Comparison of ENCODE assay signal across 17 cellular contexts in genomic region chr4:43992552-43992951, GRCh38.
"Had no signal": no experiment of that assay in that cellular context is flagged by ENCODE, and none has a peak within 500 bp of the region (broad histone marks: within the 10 kb centered on the region; RNA-seq: fewer than 3 reads in every experiment).

No MANE protein-coding gene starts in this region.

- H3K27me3 ChIP-seq: neutrophil, right atrium auricular region, sigmoid colon, testis, tibial nerve, upper lobe of right lung, vagina had no signal

- H3K36me3 ChIP-seq: neutrophil, right atrium auricular region, sigmoid colon, tibial nerve, upper lobe of right lung, vagina had no signal

- H3K4me1 Mint-ChIP-seq: naive thymus-derived CD4-positive, alpha-beta T cell; nephron progenitor cell; stimulated activated naive B cell treated with anti-CD40 and anti-IgM and Interleukin-4, amounts not matched to agents 10 μg/mL and 1 μg/mL and 100 μg/mL, for 72 hours; stimulated activated naive CD8-positive, alpha-beta T cell treated with anti-CD3 and anti-CD28 coated beads, Interleukin-15, amount 100 ng/mL, for 72 hours had no signal

- H3K9me3 Mint-ChIP-seq: nephron progenitor cell; stimulated activated naive B cell treated with anti-CD40 and anti-IgM and Interleukin-4, amounts not matched to agents 10 μg/mL and 1 μg/mL and 100 μg/mL, for 72 hours; stimulated activated naive CD8-positive, alpha-beta T cell treated with anti-CD3 and anti-CD28 coated beads, Interleukin-15, amount 100 ng/mL, for 72 hours had no signal

- H3K4me1 ChIP-seq: right atrium auricular region, testis, tibial nerve, upper lobe of right lung, vagina had no signal

- H3K4me3 Mint-ChIP-seq: naive thymus-derived CD4-positive, alpha-beta T cell; nephron progenitor cell; stimulated activated naive B cell treated with anti-CD40 and anti-IgM and Interleukin-4, amounts not matched to agents 10 μg/mL and 1 μg/mL and 100 μg/mL, for 72 hours; stimulated activated naive CD8-positive, alpha-beta T cell treated with anti-CD3 and anti-CD28 coated beads, Interleukin-15, amount 100 ng/mL, for 72 hours had no signal

- H3K27ac Mint-ChIP-seq: naive thymus-derived CD4-positive, alpha-beta T cell; nephron progenitor cell; stimulated activated naive B cell treated with anti-CD40 and anti-IgM and Interleukin-4, amounts not matched to agents 10 μg/mL and 1 μg/mL and 100 μg/mL, for 72 hours; stimulated activated naive CD8-positive, alpha-beta T cell treated with anti-CD3 and anti-CD28 coated beads, Interleukin-15, amount 100 ng/mL, for 72 hours had no signal

- H3K27me3 Mint-ChIP-seq: naive thymus-derived CD4-positive, alpha-beta T cell; stimulated activated naive B cell treated with anti-CD40 and anti-IgM and Interleukin-4, amounts not matched to agents 10 μg/mL and 1 μg/mL and 100 μg/mL, for 72 hours; stimulated activated naive CD8-positive, alpha-beta T cell treated with anti-CD3 and anti-CD28 coated beads, Interleukin-15, amount 100 ng/mL, for 72 hours had no signal

- H3K36me3 Mint-ChIP-seq: naive thymus-derived CD4-positive, alpha-beta T cell; stimulated activated naive B cell treated with anti-CD40 and anti-IgM and Interleukin-4, amounts not matched to agents 10 μg/mL and 1 μg/mL and 100 μg/mL, for 72 hours had no signal

- H3K4me3 ChIP-seq: right atrium auricular region, sigmoid colon, skin epidermis, testis, tibial nerve, upper lobe of right lung, vagina had no signal

- H3K27ac ChIP-seq: neutrophil, right atrium auricular region, sigmoid colon, skin epidermis, testis, tibial nerve, upper lobe of right lung, vagina had no signal

- DNase-seq: effector memory CD4-positive, alpha-beta T cell; kidney glomerular epithelial cell; naive thymus-derived CD4-positive, alpha-beta T cell; nephron progenitor cell; sigmoid colon; stimulated activated CD4-positive, alpha-beta T cell treated with anti-CD3 and anti-CD28 coated beads, Interleukin-2, amount 100 ng/mL, for 24 hours; stimulated activated CD4-positive, alpha-beta T cell treated with anti-CD3 and anti-CD28 coated beads, Interleukin-4, amount 100 ng/mL, for 4 hours; stimulated activated naive B cell treated with anti-CD40 and anti-IgM and Interleukin-4, amounts not matched to agents 10 μg/mL and 1 μg/mL and 100 μg/mL, for 72 hours; stimulated activated naive CD8-positive, alpha-beta T cell treated with anti-CD3 and anti-CD28 coated beads, Interleukin-15, amount 100 ng/mL, for 72 hours; testis; upper lobe of right lung had no signal

- ATAC-seq: esophagus mucosa; naive thymus-derived CD4-positive, alpha-beta T cell; stimulated activated naive B cell treated with anti-CD40 and anti-IgM and Interleukin-4, amounts not matched to agents 10 μg/mL and 1 μg/mL and 100 μg/mL, for 72 hours; stimulated activated naive CD8-positive, alpha-beta T cell treated with anti-CD3 and anti-CD28 coated beads, Interleukin-15, amount 100 ng/mL, for 72 hours; upper lobe of right lung had no signal
